Comparison of ENCODE assay signal across 24 cellular contexts in genomic region chr22:38727530-38728451, GRCh38. TPM values are rescaled to one million over a fixed set of nuclear protein-coding genes. Genes with fewer than 3 reads are reported as not detected.
DNase-seq lines count a peak whose midpoint lies in the region; ATAC-seq and TF ChIP-seq lines count a peak whose summit lies in the region.
"Had no signal": no experiment of that assay in that cellular context is flagged by ENCODE, and none has a peak within 500 bp of the region (broad histone marks: within the 10 kb centered on the region; RNA-seq: fewer than 3 reads in every experiment).

No MANE protein-coding gene starts in this region.

- H3K4me1 ChIP-seq in fibroblast of lung (ENCODE audit: control insufficient read depth, extremely low read depth, insufficient read depth, low read length), result no peaks in the 10 kb centered on the region
- peaks cover 4% of the 10 kb centered on the region for H3K4me1 ChIP-seq in ovary (ENCODE audit: insufficient read depth)
- H3K4me1 ChIP-seq: foreskin keratinocyte had no signal

- no peaks in the 10 kb centered on the region for H3K9me3 ChIP-seq in CD4-positive, alpha-beta T cell (ENCODE audit: control insufficient read depth, low read length)
- H3K9me3 ChIP-seq in fibroblast of lung (ENCODE audit: control insufficient read depth, insufficient read depth, low read depth, low read length) (no peaks in the 10 kb centered on the region), ovary (no peaks in the 10 kb centered on the region)
- H3K9me3 ChIP-seq: body of pancreas, left ventricle myocardium inferior, right lobe of liver, stomach, transverse colon had no signal

- peak in 1 of 10 experiments; percentile 23 for DNase-seq in CD4-positive, alpha-beta T cell
- DNase-seq in fibroblast of lung (ENCODE audit: low read depth in 2 of 2) (no peak), ovary (peak in 3 of 5 donors; percentile 8 to 27 (median 17)), GM19238 (ENCODE audit: insufficient read length, low spot score) (no peak), midbrain (lab: John Stamatoyannopoulos, UW) (no peak)
- no peak for DNase-seq in activated effector memory CD4-positive, alpha-beta T cell treated with anti-CD3 and anti-CD28 coated beads, Interleukin-2, amount 50 U/mL, for 16 hours
- DNase-seq: activated CD4-positive, alpha-beta T cell treated with anti-CD3 and anti-CD28 coated beads for 1 hour; DMS79; effector CD8-positive, alpha-beta T cell; foreskin keratinocyte; GF-D8; left ventricle myocardium inferior; NCI-H1436; NCI-H2107; SHP77 treated with DMSO at 0.1 percent for 48 hours; stomach; T1000; transverse colon had no signal

- H3K9ac ChIP-seq in fibroblast of lung (ENCODE audit: insufficient read depth, low read length), result peak overlapping the region; percentile 5
- H3K9ac ChIP-seq: KMS-11 had no signal

- no peak overlapping the region for H2AFZ ChIP-seq in fibroblast of lung (ENCODE audit: low read length)

- peaks cover 97% of the 10 kb centered on the region for H3K36me3 Mint-ChIP-seq in CD4-positive, alpha-beta T cell (ENCODE audit: low read depth)
- H3K36me3 Mint-ChIP-seq in IgD-negative memory B cell, result peaks cover 4% of the 10 kb centered on the region

- no peak for TF ChIP-seq CTCF in CD4-positive, alpha-beta T cell (IDR thresholded peaks at IDR 0.05)
- TF ChIP-seq CTCF in fibroblast of lung (conservative IDR thresholded peaks at IDR 0.05 in 1 of 2, IDR thresholded peaks at IDR 0.05 in 1 of 2; ENCODE audit: low read depth in 1 of 2, low read length in 2 of 2) (no peak), ovary (IDR thresholded peaks at IDR 0.05) (no peak)

- POLR2A ChIA-PET in CD4-positive, alpha-beta T cell (lab: Charles Lee), result interaction anchor here (21.7 kb wide), 1 partner anchor 24 kb away, joined by 752 read pairs; the partner anchor contains the start of gene SUN2

- intact Hi-C loops in CD4-positive, alpha-beta T cell (cut with DNase I, micrococcal nuclease), result no loop called here
- intact Hi-C loops in ovary (cut with DNase I), result no loop called here

- H3K4me3 Mint-ChIP-seq in CD4-positive, alpha-beta T cell, result no peak overlapping the region
- peak overlapping the region in 1 of 4 donors; percentile 65 for H3K4me3 Mint-ChIP-seq in IgD-negative memory B cell
- H3K4me3 Mint-ChIP-seq: activated T-helper 1 cell treated with anti-CD3 and anti-CD28 coated beads, Interleukin-12 subunit alpha, Interleukin-12 subunit beta, Interleukin-2, Interleukin-4 antibody, amounts not matched to agents 30 ng/mL and 10 ng/mL and 1 ng/mL, durations not matched to agents 14 hours and 24 hours and 36 hours; neural crest cell had no signal

- ATAC-seq in CD4-positive, alpha-beta T cell (ENCODE audit: poor library complexity), result no peak
- ATAC-seq: body of pancreas, foreskin keratinocyte, right lobe of liver had no signal

- WGBS in ovary, 3 donors, result 90 to 91% (median 91%) methylated on average over 15 of the region's 15 CpGs

- no peaks in the 10 kb centered on the region for H4K20me1 ChIP-seq in fibroblast of lung (ENCODE audit: control insufficient read depth, extremely low read depth, insufficient read depth, low read length)

- TF ChIP-seq POLR2A in ovary (IDR thresholded peaks at IDR 0.05), result no peak

- H3K36me3 ChIP-seq in fibroblast of lung (ENCODE audit: control insufficient read depth, insufficient read depth, low read length) (peaks cover 48% of the 10 kb centered on the region), ovary (no peaks in the 10 kb centered on the region)

- H3K9me3 Mint-ChIP-seq in CD4-positive, alpha-beta T cell, result no peaks in the 10 kb centered on the region
- no peaks in the 10 kb centered on the region for H3K9me3 Mint-ChIP-seq in IgD-negative memory B cell
- H3K9me3 Mint-ChIP-seq: activated T-helper 1 cell treated with anti-CD3 and anti-CD28 coated beads, Interleukin-12 subunit alpha, Interleukin-12 subunit beta, Interleukin-2, Interleukin-4 antibody, amounts not matched to agents 30 ng/mL and 10 ng/mL and 1 ng/mL, durations not matched to agents 14 hours and 24 hours and 36 hours; neural crest cell had no signal

- H3K27ac ChIP-seq in CD4-positive, alpha-beta T cell (ENCODE audit: low read depth, low read length), result no peak overlapping the region
- no peak overlapping the region for H3K27ac ChIP-seq in fibroblast of lung (ENCODE audit: insufficient read depth, low read length)
- no peak overlapping the region for H3K27ac ChIP-seq in ovary
- H3K27ac ChIP-seq: body of pancreas, foreskin keratinocyte, KMS-11, left ventricle myocardium inferior, right lobe of liver, stomach, transverse colon had no signal

- no peaks in the 10 kb centered on the region for H3K79me2 ChIP-seq in fibroblast of lung (ENCODE audit: control insufficient read depth, insufficient read depth, low read length)

- CTCF ChIA-PET in CD4-positive, alpha-beta T cell (lab: Charles Lee), result no interaction called here

- H3K4me2 ChIP-seq in fibroblast of lung (ENCODE audit: extremely low read depth, insufficient read depth, low read length), result no peak overlapping the region
- H3K4me2 ChIP-seq: KMS-11 had no signal

- no peak for TF ChIP-seq EP300 in ovary (IDR thresholded peaks at IDR 0.05)

- peak overlapping the region; percentile 56 for H3K27ac Mint-ChIP-seq in CD4-positive, alpha-beta T cell
- peak overlapping the region; percentile 31 to 87 (median 74) for H3K27ac Mint-ChIP-seq in IgD-negative memory B cell
- H3K27ac Mint-ChIP-seq: activated T-helper 1 cell treated with anti-CD3 and anti-CD28 coated beads, Interleukin-12 subunit alpha, Interleukin-12 subunit beta, Interleukin-2, Interleukin-4 antibody, amounts not matched to agents 30 ng/mL and 10 ng/mL and 1 ng/mL, durations not matched to agents 14 hours and 24 hours and 36 hours had no signal

- H3K27me3 ChIP-seq in CD4-positive, alpha-beta T cell (ENCODE audit: control insufficient read depth, insufficient read depth, low read length), result no peaks in the 10 kb centered on the region
- H3K27me3 ChIP-seq in fibroblast of lung (ENCODE audit: control insufficient read depth, insufficient read depth, low read length), result no peaks in the 10 kb centered on the region
- H3K27me3 ChIP-seq in ovary, result no peaks in the 10 kb centered on the region
- H3K27me3 ChIP-seq: body of pancreas, foreskin keratinocyte, right lobe of liver, stomach, transverse colon had no signal

- no peaks in the 10 kb centered on the region for H3K27me3 Mint-ChIP-seq in CD4-positive, alpha-beta T cell
- H3K27me3 Mint-ChIP-seq in IgD-negative memory B cell, result no peaks in the 10 kb centered on the region

- H3K4me3 ChIP-seq in fibroblast of lung (replicated peaks in 1 of 4; ENCODE audit: control extremely low read depth in 1 of 4, insufficient read depth in 1 of 4, low read depth in 3 of 4, low read length in 4 of 4), result no peak overlapping the region
- no peak overlapping the region for H3K4me3 ChIP-seq in ovary
- H3K4me3 ChIP-seq: body of pancreas, left ventricle myocardium inferior, right lobe of liver, stomach, transverse colon had no signal

- H3K4me1 Mint-ChIP-seq in CD4-positive, alpha-beta T cell (ENCODE audit: low read depth), result peaks cover 27% of the 10 kb centered on the region
- peaks cover 0 to 6% (median 0%) of the 10 kb centered on the region in 3 donors for H3K4me1 Mint-ChIP-seq in IgD-negative memory B cell
- H3K4me1 Mint-ChIP-seq: neural crest cell had no signal

RNA-seq across cellular contexts. Expression of gene GTPBP1, which starts 22.0 kb away (rescaled TPM):
- 100 to 1,000 TPM; 263 to 272 TPM for total RNA-seq in CD4-positive, alpha-beta T cell
- 46.7 TPM for polyA plus RNA-seq in IgD-negative memory B cell
- 18.0 and 23.1 TPM in 2 replicates for total RNA-seq in fibroblast of lung
- 20.6 and 26.6 TPM in 2 replicates for polyA plus RNA-seq in fibroblast of lung
- polyA plus RNA-seq in fibroblast of lung (2012), result 19.6 and 22.2 TPM in 2 replicates
- polyA minus RNA-seq in fibroblast of lung (ENCODE audit: low replicate concordance), result 59.4 and 70.1 TPM in 2 replicates
- total RNA-seq in ovary, result 10 to 100 TPM; 40.5 to 71.3 (median 62.3) TPM
- polyA plus RNA-seq in ovary, result 10 to 100 TPM; 16.9 to 29.8 TPM

RNA-seq across cellular contexts. Expression of gene JOSD1, which starts 27.0 kb away (rescaled TPM):
- total RNA-seq in CD4-positive, alpha-beta T cell, result 100 to 1,000 TPM; 303 to 307 TPM
- 5.4 TPM for polyA plus RNA-seq in IgD-negative memory B cell
- total RNA-seq in fibroblast of lung, result 59.1 and 62.1 TPM in 2 replicates
- polyA plus RNA-seq in fibroblast of lung, result 35.9 and 40.5 TPM in 2 replicates
- 32.4 and 32.9 TPM in 2 replicates for polyA plus RNA-seq in fibroblast of lung (2012)
- 43.6 and 54.7 TPM in 2 replicates for polyA minus RNA-seq in fibroblast of lung (ENCODE audit: low replicate concordance)
- 100 to 1,000 TPM in 1 of 7 donors, 10 to 100 TPM in 6; 43.1 to 138 (median 48.7) TPM for total RNA-seq in ovary
- 10 to 100 TPM; 33.6 to 55.2 TPM for polyA plus RNA-seq in ovary

RNA-seq across cellular contexts. Expression of gene SUN2, which starts 28.0 kb away (rescaled TPM):
- 100 to 1,000 TPM; 440 to 453 TPM for total RNA-seq in CD4-positive, alpha-beta T cell
- 206 TPM for polyA plus RNA-seq in IgD-negative memory B cell
- 42.1 and 76.6 TPM in 2 replicates for total RNA-seq in fibroblast of lung
- polyA plus RNA-seq in fibroblast of lung, result 26.2 and 27.4 TPM in 2 replicates
- polyA plus RNA-seq in fibroblast of lung (2012), result 46.4 and 50.4 TPM in 2 replicates
- 183 and 189 TPM in 2 replicates for polyA minus RNA-seq in fibroblast of lung (ENCODE audit: low replicate concordance)
- total RNA-seq in ovary, result 100 to 1,000 TPM; 152 to 311 (median 205) TPM
- polyA plus RNA-seq in ovary, result 100 to 1,000 TPM in 1 of 2 donors, 10 to 100 TPM in 1; 21.2 to 156 TPM

RNA-seq across cellular contexts. Expression of gene TOMM22, which starts 46.0 kb away (rescaled TPM):
- total RNA-seq in CD4-positive, alpha-beta T cell, result 10 to 100 TPM; 53.7 to 54.8 TPM
- polyA plus RNA-seq in IgD-negative memory B cell (67.0 TPM), fibroblast of lung (80.3 and 112 TPM in 2 replicates), ovary (10 to 100 TPM; 30.6 to 96.3 TPM)
- total RNA-seq in fibroblast of lung (61.1 and 65.0 TPM in 2 replicates), ovary (10 to 100 TPM; 30.0 to 68.3 (median 57.7) TPM)
- polyA plus RNA-seq in fibroblast of lung (2012), result 59.8 and 89.6 TPM in 2 replicates
- polyA minus RNA-seq in fibroblast of lung (ENCODE audit: low replicate concordance), result 6.9 and 12.3 TPM in 2 replicates

Comparison
In these comparisons a context has a peak if more than half of its experiments do, and no peak if none do; other contexts are left out.
1. DNase-seq: peak in ovary (3 of 5); none in fibroblast of lung (0 of 2), activated effector memory CD4-positive, alpha-beta T cell treated with anti-CD3 and anti-CD28 coated beads, Interleukin-2, amount 50 U/mL, for 16 hours (single experiment), GM19238 (single experiment) and midbrain (single experiment).